ENCODE assay signal across 20 cellular contexts in genomic region chr6:106275692-106276091, GRCh38. TPM values are rescaled to one million over a fixed set of nuclear protein-coding genes. Genes with fewer than 3 reads are reported as not detected.
DNase-seq lines count a peak whose midpoint lies in the region; ATAC-seq and TF ChIP-seq lines count a peak whose summit lies in the region.
"Had no signal": no experiment of that assay in that cellular context is flagged by ENCODE, and none has a peak within 500 bp of the region (broad histone marks: within the 10 kb centered on the region; RNA-seq: fewer than 3 reads in every experiment).

No MANE protein-coding gene starts in this region.

- H3K4me2 ChIP-seq in fibroblast of lung (ENCODE audit: extremely low read depth, insufficient read depth, low read length) (no peak overlapping the region), skeletal muscle satellite cell (ENCODE audit: low read length) (peak overlapping the region; percentile 44)

- peak; percentile 28 for ATAC-seq in activated CD4-positive, alpha-beta T cell treated with anti-CD3 and anti-CD28 coated beads for 36 hours
- ATAC-seq in CD4-positive, alpha-beta T cell (ENCODE audit: poor library complexity), result no peak
- ATAC-seq: body of pancreas; CD8-positive, alpha-beta T cell; sciatic nerve had no signal

- peaks cover 19% of the 10 kb centered on the region for H3K36me3 Mint-ChIP-seq in activated CD4-positive, alpha-beta T cell treated with anti-CD3 and anti-CD28 coated beads for 36 hours (ENCODE audit: low read depth)
- H3K36me3 Mint-ChIP-seq in CD4-positive, alpha-beta T cell (ENCODE audit: low read depth), result peaks cover 32% of the 10 kb centered on the region

- no peaks in the 10 kb centered on the region for H3K27me3 Mint-ChIP-seq in activated CD4-positive, alpha-beta T cell treated with anti-CD3 and anti-CD28 coated beads for 36 hours
- H3K27me3 Mint-ChIP-seq in CD4-positive, alpha-beta T cell, result no peaks in the 10 kb centered on the region

- peaks cover 19% of the 10 kb centered on the region for H3K4me1 Mint-ChIP-seq in activated CD4-positive, alpha-beta T cell treated with anti-CD3 and anti-CD28 coated beads for 36 hours
- peaks cover 24% of the 10 kb centered on the region for H3K4me1 Mint-ChIP-seq in CD4-positive, alpha-beta T cell (ENCODE audit: low read depth)

- H3K4me3 ChIP-seq in fibroblast of lung (replicated peaks in 1 of 4; ENCODE audit: control extremely low read depth in 1 of 4, insufficient read depth in 1 of 4, low read depth in 3 of 4, low read length in 4 of 4) (no peak overlapping the region), skeletal muscle satellite cell (ENCODE audit: low read length) (no peak overlapping the region)
- H3K4me3 ChIP-seq: body of pancreas, upper lobe of left lung had no signal

- intact Hi-C loops in activated CD4-positive, alpha-beta T cell treated with anti-CD3 and anti-CD28 coated beads for 36 hours (cut with DNase I, micrococcal nuclease), result no loop called here
- intact Hi-C loops in CD4-positive, alpha-beta T cell (cut with DNase I, micrococcal nuclease), result no loop called here

- H4K20me1 ChIP-seq in fibroblast of lung (ENCODE audit: control insufficient read depth, extremely low read depth, insufficient read depth, low read length), result no peaks in the 10 kb centered on the region

- H3K27ac Mint-ChIP-seq in activated CD4-positive, alpha-beta T cell treated with anti-CD3 and anti-CD28 coated beads for 36 hours, result no peak overlapping the region
- no peak overlapping the region for H3K27ac Mint-ChIP-seq in CD4-positive, alpha-beta T cell

- no peak overlapping the region for H3K9ac ChIP-seq in fibroblast of lung (ENCODE audit: insufficient read depth, low read length)
- H3K9ac ChIP-seq in skeletal muscle satellite cell (ENCODE audit: low read depth, low read length), result no peak overlapping the region

- H3K36me3 ChIP-seq in fibroblast of lung (ENCODE audit: control insufficient read depth, insufficient read depth, low read length) (no peaks in the 10 kb centered on the region), skeletal muscle satellite cell (ENCODE audit: insufficient read depth, low read length) (peaks cover 7% of the 10 kb centered on the region)

- no peak overlapping the region for H3K4me3 Mint-ChIP-seq in activated CD4-positive, alpha-beta T cell treated with anti-CD3 and anti-CD28 coated beads for 36 hours
- H3K4me3 Mint-ChIP-seq in CD4-positive, alpha-beta T cell, result no peak overlapping the region
- H3K4me3 Mint-ChIP-seq: CD8-positive, alpha-beta T cell had no signal

- POLR2A ChIA-PET in activated CD4-positive, alpha-beta T cell treated with anti-CD3 and anti-CD28 coated beads for 36 hours (lab: Charles Lee), result no interaction called here
- POLR2A ChIA-PET in CD4-positive, alpha-beta T cell (lab: Charles Lee), result interaction anchor here (1.2 kb wide), 1 partner anchor 50 kb away, joined by 5 read pairs; the partner anchor contains the start of gene ATG5

- H3K79me2 ChIP-seq in fibroblast of lung (ENCODE audit: control insufficient read depth, insufficient read depth, low read length), result no peaks in the 10 kb centered on the region

- CTCF ChIA-PET in activated CD4-positive, alpha-beta T cell treated with anti-CD3 and anti-CD28 coated beads for 36 hours (lab: Charles Lee), result no interaction called here
- CTCF ChIA-PET in CD4-positive, alpha-beta T cell (lab: Charles Lee), result no interaction called here

- H3K27me3 ChIP-seq in fibroblast of lung (ENCODE audit: control insufficient read depth, insufficient read depth, low read length), result no peaks in the 10 kb centered on the region
- H3K27me3 ChIP-seq in skeletal muscle satellite cell (ENCODE audit: control insufficient read depth, insufficient read depth, low read length), result no peaks in the 10 kb centered on the region
- no peaks in the 10 kb centered on the region for H3K27me3 ChIP-seq in CD4-positive, alpha-beta T cell (ENCODE audit: control insufficient read depth, insufficient read depth, low read length)
- H3K27me3 ChIP-seq: body of pancreas, neutrophil, upper lobe of left lung had no signal

- no peak overlapping the region for H3K27ac ChIP-seq in fibroblast of lung (ENCODE audit: insufficient read depth, low read length)
- H3K27ac ChIP-seq in CD4-positive, alpha-beta T cell (ENCODE audit: low read depth, low read length), result no peak overlapping the region
- H3K27ac ChIP-seq: body of pancreas, neutrophil, upper lobe of left lung, WERI-Rb-1 had no signal

- H2AFZ ChIP-seq in fibroblast of lung (ENCODE audit: low read length), result no peak overlapping the region

- H3K9me3 ChIP-seq in fibroblast of lung (ENCODE audit: control insufficient read depth, insufficient read depth, low read depth, low read length) (no peaks in the 10 kb centered on the region), skeletal muscle satellite cell (replicated peaks; ENCODE audit: low read length) (no peaks in the 10 kb centered on the region)
- H3K9me3 ChIP-seq in CD4-positive, alpha-beta T cell (ENCODE audit: control insufficient read depth, low read length), result no peaks in the 10 kb centered on the region
- H3K9me3 ChIP-seq: body of pancreas, neutrophil, upper lobe of left lung had no signal

- no peaks in the 10 kb centered on the region for H3K9me3 Mint-ChIP-seq in activated CD4-positive, alpha-beta T cell treated with anti-CD3 and anti-CD28 coated beads for 36 hours (ENCODE audit: low read depth)
- no peaks in the 10 kb centered on the region for H3K9me3 Mint-ChIP-seq in CD4-positive, alpha-beta T cell
- H3K9me3 Mint-ChIP-seq: CD8-positive, alpha-beta T cell had no signal

- no peak for DNase-seq in activated CD4-positive, alpha-beta T cell treated with anti-CD3 and anti-CD28 coated beads for 36 hours
- DNase-seq in activated CD4-positive, alpha-beta T cell treated with anti-CD3 and anti-CD28 coated beads, Interleukin-2, amount 50 U/mL, for 48 hours, result no peak
- DNase-seq in M059J (ENCODE audit: low read depth) (peak; percentile 92), fibroblast of lung (ENCODE audit: low read depth in 2 of 2) (peak; percentile 61 to 89), Ammon's horn (ENCODE audit: low spot score) (no peak), hepatic stellate cell (ENCODE audit: low spot score) (no peak)
- DNase-seq in CD4-positive, alpha-beta T cell, result no peak
- DNase-seq: activated gamma-delta T cell treated with Interleukin-2 at 50 U/mL for 16 hours; body of pancreas; CD8-positive, alpha-beta T cell; head of caudate nucleus; kidney; midbrain; MM.1S; NCI-H2029 treated with DMSO at 0.1 percent for 48 hours; WERI-Rb-1 had no signal

- no peak for TF ChIP-seq CTCF in fibroblast of lung (conservative IDR thresholded peaks at IDR 0.05 in 1 of 2, IDR thresholded peaks at IDR 0.05 in 1 of 2; ENCODE audit: low read depth in 1 of 2, low read length in 2 of 2)
- no peak for TF ChIP-seq CTCF in CD4-positive, alpha-beta T cell (IDR thresholded peaks at IDR 0.05)

- H3K4me1 ChIP-seq in fibroblast of lung (ENCODE audit: control insufficient read depth, extremely low read depth, insufficient read depth, low read length) (peaks cover 2% of the 10 kb centered on the region), skeletal muscle satellite cell (ENCODE audit: control insufficient read depth, insufficient read depth, low read length) (peaks cover 34% of the 10 kb centered on the region)

RNA-seq across cellular contexts. Expression of gene ATG5, which starts 49.9 kb away (rescaled TPM):
- 10 to 100 TPM; 27.2 to 31.6 TPM for total RNA-seq in activated CD4-positive, alpha-beta T cell treated with anti-CD3 and anti-CD28 coated beads for 36 hours
- 79.6 and 110 TPM in 2 replicates for total RNA-seq in M059J (2014; rRNA removed; shearing (Covaris generic))
- total RNA-seq in fibroblast of lung, result 63.4 and 64.7 TPM in 2 replicates
- polyA plus RNA-seq in fibroblast of lung, result 33.3 and 38.6 TPM in 2 replicates
- 22.9 and 23.3 TPM in 2 replicates for polyA plus RNA-seq in fibroblast of lung (2012)
- 2.3 and 8.2 TPM in 2 replicates for polyA minus RNA-seq in fibroblast of lung (ENCODE audit: low replicate concordance)
- 38.2 and 41.3 TPM in 2 replicates for total RNA-seq in skeletal muscle satellite cell (2012; rRNA removed)
- total RNA-seq in CD4-positive, alpha-beta T cell, result 10 to 100 TPM; 19.4 to 23.2 TPM

Comparison
In these comparisons a context has a peak if more than half of its experiments do, and no peak if none do; other contexts are left out.
1. DNase-seq: peak in M059J (single experiment) and fibroblast of lung (2 of 2); none in activated CD4-positive, alpha-beta T cell treated with anti-CD3 and anti-CD28 coated beads for 36 hours (single experiment), activated CD4-positive, alpha-beta T cell treated with anti-CD3 and anti-CD28 coated beads, Interleukin-2, amount 50 U/mL, for 48 hours (0 of 2), Ammon's horn (single experiment), CD4-positive, alpha-beta T cell (0 of 10) and hepatic stellate cell (single experiment).